ENCODE assay signal across 15 cellular contexts in the genomic region with DNA sequence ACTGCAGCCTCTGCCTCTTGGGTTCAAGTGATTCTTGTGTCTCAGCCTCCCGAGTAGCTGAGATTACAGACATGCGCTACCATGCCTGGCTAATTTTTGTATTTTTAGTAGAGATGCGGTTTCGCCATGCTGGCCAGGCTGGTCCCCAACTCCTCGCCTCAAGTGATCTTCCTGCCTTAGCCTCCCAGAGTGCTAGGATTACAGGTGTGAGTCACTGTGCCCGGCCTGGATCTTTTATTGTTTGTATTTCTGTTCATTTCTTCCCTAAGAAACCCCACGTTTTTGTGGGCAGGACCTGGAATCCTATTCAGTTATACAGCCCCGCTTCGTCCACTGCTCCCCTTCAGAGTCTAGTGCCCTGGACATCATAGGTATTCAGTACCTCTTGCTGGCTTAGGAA. TPM values are rescaled to one million over a fixed set of nuclear protein-coding genes. Genes with fewer than 3 reads are reported as not detected.
DNase-seq lines count a peak whose midpoint lies in the region; ATAC-seq and TF ChIP-seq lines count a peak whose summit lies in the region.
"Had no signal": no experiment of that assay in that cellular context is flagged by ENCODE, and none has a peak within 500 bp of the region (broad histone marks: within the 10 kb centered on the region; RNA-seq: fewer than 3 reads in every experiment).

No MANE protein-coding gene starts in this region.

- peaks cover 47% of the 10 kb centered on the region for H3K4me1 Mint-ChIP-seq in T-helper 17 cell

- intact Hi-C loops in gastrocnemius medialis (cut with DNase I; ENCODE audit: low total_unique reads) = no loop called here
- intact Hi-C loops in ovary (cut with DNase I) = no loop called here

- H3K36me3 Mint-ChIP-seq in T-helper 17 cell (ENCODE audit: low read depth) = no peaks in the 10 kb centered on the region

- no peaks in the 10 kb centered on the region for H3K27me3 ChIP-seq in gastrocnemius medialis
- H3K27me3 ChIP-seq in ovary = no peaks in the 10 kb centered on the region

- peak; percentile 19 for DNase-seq in M059J (ENCODE audit: low read depth)
- DNase-seq in coronary artery (ENCODE audit: low spot score) = no peak
- DNase-seq in gastrocnemius medialis = peak in 1 of 2 donors; percentile 60
- no peak for DNase-seq in T-helper 17 cell
- DNase-seq in NCI-H2107 treated with DMSO at 0.1 percent for 48 hours (lab: John Stamatoyannopoulos, UW; ENCODE audit: unreplicated experiment) = no peak
- no peak for DNase-seq in ovary
- DNase-seq: NCI-H187 treated with DMSO at 0.1 percent for 48 hours; NCI-H446; NK-92 treated with Interleukin-12 subunit alpha and Interleukin-12 subunit beta, amount 100 ng/mL, for 24 hours; T1000 had no signal

- no peak overlapping the region for H3K27ac Mint-ChIP-seq in T-helper 17 cell

- in situ Hi-C loops in gastrocnemius medialis (cut with MboI; ENCODE audit: low sequenced_read_pairs in 4 of 4) = no loop called here

- TF ChIP-seq CTCF in C4-2B (conservative IDR thresholded peaks at IDR 0.05) (no peak), coronary artery (IDR thresholded peaks at IDR 0.05) (no peak), gastrocnemius medialis (IDR thresholded peaks at IDR 0.05 in 4 of 5, conservative IDR thresholded peaks at IDR 0.05 in 1 of 5) (no peak), ovary (IDR thresholded peaks at IDR 0.05) (no peak)

- no peak for TF ChIP-seq EP300 in ovary (IDR thresholded peaks at IDR 0.05)

- 82 to 87% (median 86%) methylated on average over 9 of the region's 9 CpGs for WGBS in ovary, 3 donors

- TF ChIP-seq POLR2A in gastrocnemius medialis (IDR thresholded peaks at IDR 0.05) (peak in 1 of 2 donors; percentile 20), ovary (IDR thresholded peaks at IDR 0.05) (no peak)

- H3K4me3 ChIP-seq in coronary artery = peak overlapping the region; percentile 52
- peak overlapping the region in 3 of 4 donors; percentile 12 to 33 (median 12) for H3K4me3 ChIP-seq in gastrocnemius medialis
- no peak overlapping the region for H3K4me3 ChIP-seq in ovary
- H3K4me3 ChIP-seq: K562, lung, smooth muscle cell had no signal

- H3K4me1 ChIP-seq in gastrocnemius medialis (peaks cover 96 to 100% of the 10 kb centered on the region in 2 donors), ovary (ENCODE audit: insufficient read depth) (peaks cover 15% of the 10 kb centered on the region)

- H3K4me3 Mint-ChIP-seq in T-helper 17 cell = no peak overlapping the region

- ATAC-seq in gastrocnemius medialis = peak in 1 of 2 donors; percentile 24
- ATAC-seq in T-helper 17 cell = no peak
- ATAC-seq in GM21390 (IDR thresholded peaks at IDR 0.05; ENCODE audit: unreplicated experiment) = no peak
- ATAC-seq: K562 had no signal

- H3K36me3 ChIP-seq in gastrocnemius medialis (peaks cover 0 to 20% of the 10 kb centered on the region in 2 donors), ovary (no peaks in the 10 kb centered on the region)

- H3K27ac ChIP-seq in C4-2B (peak overlapping the region; percentile 1; the same call in 1 of the 2 replicates), coronary artery (peak overlapping the region; percentile 56 to 79), gastrocnemius medialis (peak overlapping the region; percentile 94 to 99 (median 96)), ovary (no peak overlapping the region)

- H3K9me3 ChIP-seq in gastrocnemius medialis = no peaks in the 10 kb centered on the region
- no peaks in the 10 kb centered on the region for H3K9me3 ChIP-seq in T-helper 17 cell (ENCODE audit: control insufficient read depth, low read length, poor library complexity, severe bottlenecking)
- H3K9me3 ChIP-seq in ovary = no peaks in the 10 kb centered on the region

- H3K27me3 Mint-ChIP-seq in T-helper 17 cell = no peaks in the 10 kb centered on the region

RNA-seq across cellular contexts. Expression of a gene that starts 28.7 kb away (rescaled TPM):
- not detected in 2 replicates for total RNA-seq in M059J (2014; rRNA removed; shearing (Covaris generic))
- total RNA-seq in gastrocnemius medialis (100 to 1,000 TPM; 156 to 250 (median 196) TPM), T-helper 17 cell (10 to 100 TPM; 17.2 to 20.7 TPM), ovary (100 to 1,000 TPM in 3 of 7 donors, 10 to 100 TPM in 4; 12.7 to 160 (median 94.6) TPM)
- polyA plus RNA-seq in ovary = 10 to 100 TPM; 20.0 to 41.4 TPM
- total RNA-seq: smooth muscle cell had no signal
- polyA plus RNA-seq: smooth muscle cell had no signal

Comparison
In these comparisons a context has a peak if more than half of its experiments do, and no peak if none do; other contexts are left out.
1. H3K27ac ChIP-seq: peak in C4-2B (single experiment), coronary artery (2 of 2) and gastrocnemius medialis (4 of 4); none in ovary (0 of 2).
2. RNA of a gene that starts 28.7 kb away (total RNA-seq): 156 to 250 TPM in gastrocnemius medialis, 12.7 to 160 TPM in ovary and 17.2 to 20.7 TPM in T-helper 17 cell; not detected in M059J; every median in the first group is over 10 times any median in the second.